ENCODE assay signal across 8 cellular contexts in the genomic region with DNA sequence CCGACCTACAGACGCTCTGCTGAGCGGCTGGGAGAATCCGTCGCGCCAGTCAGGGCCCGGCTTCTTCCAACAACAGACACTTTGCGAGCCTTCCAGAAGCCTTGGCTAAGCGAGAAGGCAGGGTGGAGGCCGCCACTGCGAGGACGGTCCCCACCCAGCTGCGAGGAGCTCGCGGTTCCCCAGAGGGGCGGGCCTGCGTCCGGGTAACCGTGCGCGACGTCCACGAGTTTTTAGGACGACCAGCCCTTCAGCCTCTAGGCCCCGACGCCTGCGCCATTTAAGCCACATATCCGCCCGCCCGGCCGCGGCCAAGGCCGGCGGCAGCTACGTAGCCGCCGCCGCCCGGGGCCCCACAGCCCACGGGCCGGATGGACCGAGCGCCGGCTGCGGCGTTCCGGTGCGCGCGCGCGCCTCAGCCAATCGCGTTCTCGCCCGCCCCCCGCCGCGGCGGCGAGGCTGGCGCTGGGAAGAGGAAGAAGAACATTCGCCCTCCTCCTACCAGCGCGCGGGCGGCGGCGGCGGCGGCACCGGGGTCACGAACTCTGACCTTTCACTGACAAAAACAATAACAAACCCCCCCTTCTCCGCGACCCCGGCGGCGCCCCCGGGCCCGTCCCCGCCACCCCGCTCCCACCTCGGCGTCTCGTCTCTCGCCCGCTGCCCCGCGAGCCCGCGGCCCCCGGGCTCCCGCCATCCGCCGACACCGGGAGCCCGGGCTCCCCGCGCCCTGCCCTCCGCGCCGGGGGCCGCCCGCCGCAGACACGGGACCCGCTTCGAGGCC. TPM values are rescaled to one million over a fixed set of nuclear protein-coding genes. Genes with fewer than 3 reads are reported as not detected.
A peak's percentile ranks its signal among the peaks of the same experiment; 100 is the strongest.
DNase-seq lines count a peak whose midpoint lies in the region; ATAC-seq, FAIRE-seq and TF ChIP-seq lines count a peak whose summit lies in the region.

A gene (plus strand): TSS at position 479 of the 781 bp plus-strand sequence. CDS start 56,332 bp downstream, outside the sequence.

- POLR2A ChIA-PET in HepG2 (lab: Yijun Ruan, JAX), result interaction anchor here (1.5 kb wide), 1 partner anchor 296 kb away, joined by 8 read pairs; a partner anchor contains a TSS

- peak within 1 kb of the TSS; percentile 94 for H3K9ac ChIP-seq in HepG2 (ENCODE audit: insufficient read depth, low read depth, low read length)

- peaks cover 58% of the 10 kb centered on the region for H3K4me1 ChIP-seq in HepG2 (ENCODE audit: insufficient read depth, low read length)

- H2AFZ ChIP-seq in HepG2 (ENCODE audit: low read length), result no peak within 1 kb of the TSS

- in situ Hi-C loops in HepG2 (cut with HindIII; ENCODE audit: extremely low pct_ligation_motif_present, low pct_unique_long_range_greater_than_20kb), result no loop called here

- no TSS peak for BruUV-seq in HepG2 (replicated peaks; lab: Mats Ljungman, UMichigan)

- no peaks in the 10 kb centered on the region for H3K27me3 ChIP-seq in HepG2 (ENCODE audit: control insufficient read depth in 1 of 2, insufficient read depth in 2 of 2, low read length in 2 of 2)

- peak within 1 kb of the TSS; percentile 77 for H3K4me2 ChIP-seq in HepG2 (ENCODE audit: low read depth, low read length)

- ATAC-seq in HG03354 (IDR thresholded peaks at IDR 0.05; ENCODE audit: poor library complexity, severe bottlenecking, unreplicated experiment) (peak; percentile 53), HepG2 (peak; percentile 76)

- H3K79me2 ChIP-seq in HepG2 (ENCODE audit: insufficient read depth, low read length), result peaks cover 58% of the 10 kb centered on the region

- no peak for TF ChIP-seq CTCF in AG10803 (conservative IDR thresholded peaks at IDR 0.05; ENCODE audit: low read length)
- TF ChIP-seq CTCF in HepG2 (CRISPR knock-in tag; IDR thresholded peaks at IDR 0.05), result no peak

- peak within 1 kb of the TSS; percentile 100 for H3K27ac Mint-ChIP-seq in dendritic cell treated with granulocyte-macrophage colony-stimulating factor and Interleukin-4, amounts not matched to agents 40 ng/mL and 50 ng/mL, for 4 days

- peaks cover 61% of the 10 kb centered on the region for H3K36me3 Mint-ChIP-seq in dendritic cell treated with granulocyte-macrophage colony-stimulating factor and Interleukin-4, amounts not matched to agents 40 ng/mL and 50 ng/mL, for 4 days (ENCODE audit: low read depth)

- TF ChIP-seq EP300 in HepG2 (IDR thresholded peaks at IDR 0.05; ENCODE audit: low read depth in 2 of 2, low read length in 2 of 2), result no peak
- no peak for TF ChIP-seq EP300 in HepG2 (CRISPR knock-in tag; IDR thresholded peaks at IDR 0.05; ENCODE audit: borderline replicate concordance)

- H3K27me3 Mint-ChIP-seq in dendritic cell treated with granulocyte-macrophage colony-stimulating factor and Interleukin-4, amounts not matched to agents 40 ng/mL and 50 ng/mL, for 4 days, result no peaks in the 10 kb centered on the region

- 0% methylated on average over 1 of the region's 108 CpGs for WGBS in HepG2 (ENCODE audit: low lambda C conversion rate)

- H3K27ac ChIP-seq in HepG2 (ENCODE audit: extremely low read length, insufficient read depth, low read length), result peak within 1 kb of the TSS; percentile 91

- CTCF ChIA-PET in HepG2 (lab: Yijun Ruan, JAX; ENCODE audit: low intra/inter-chr PET ratio, low total read pairs), result no interaction called here

- FAIRE-seq in HepG2 (lab: Jason Lieb, UNC), result no peak

- peaks cover 4 to 28% of the 10 kb centered on the region in 2 experiments; a peak in 4 of 5 replicates for H3K36me3 ChIP-seq in HepG2 (replicated peaks in 1 of 2; ENCODE audit: control insufficient read depth in 1 of 2, insufficient read depth in 2 of 2, low read length in 2 of 2)

- H3K9me3 Mint-ChIP-seq in dendritic cell treated with granulocyte-macrophage colony-stimulating factor and Interleukin-4, amounts not matched to agents 40 ng/mL and 50 ng/mL, for 4 days, result no peaks in the 10 kb centered on the region

- peak; percentile 75 for DNase-seq in AG10803 (ENCODE audit: low read depth)
- peak; percentile 86 for DNase-seq in NCI-H748 (lab: John Stamatoyannopoulos, UW; ENCODE audit: unreplicated experiment)
- peak; percentile 89 for DNase-seq in activated CD4-positive, alpha-beta T cell treated with anti-CD3 and anti-CD28 coated beads, Interleukin-2, amount 50 U/mL, for 1 hour
- peak; percentile 68 for DNase-seq in HepG2 (ENCODE audit: low spot score)
- DNase-seq in stimulated activated CD4-positive, alpha-beta T cell treated with anti-CD3 and anti-CD28 coated beads, Interleukin-2, amount 100 ng/mL, for 48 hours, result peak; percentile 78 to 82

- H4K20me1 ChIP-seq in HepG2 (ENCODE audit: insufficient read depth, low read length), result peaks cover 9% of the 10 kb centered on the region

- H3K4me3 ChIP-seq in AG10803 (ENCODE audit: low read length) (peak within 1 kb of the TSS; percentile 90), HepG2 (replicated peaks in 1 of 3; ENCODE audit: insufficient read depth in 1 of 3, low read depth in 2 of 3, low read length in 3 of 3) (peak within 1 kb of the TSS; percentile 79 to 97 (median 95))

- no peaks in the 10 kb centered on the region for H3K9me3 ChIP-seq in HepG2 (ENCODE audit: low read length)

- intact Hi-C loops in dendritic cell treated with granulocyte-macrophage colony-stimulating factor and Interleukin-4, amounts not matched to agents 40 ng/mL and 50 ng/mL, for 4 days (cut with micrococcal nuclease), result loop anchor here (5.0 kb wide), 2 partner anchors 260 to 825 kb away; a partner anchor contains a TSS
- intact Hi-C loops in HepG2 (cut with micrococcal nuclease; ENCODE audit: unreplicated experiment), result loop anchor here (10.0 kb wide), 1 partner anchor 258 kb away; a partner anchor contains a TSS

- peak; percentile 40; the same call in 1 of the 2 replicates for TF ChIP-seq RAD21 in HepG2 (CRISPR knock-in tag; IDR thresholded peaks at IDR 0.05)

- peaks cover 35% of the 10 kb centered on the region for H3K4me1 Mint-ChIP-seq in dendritic cell treated with granulocyte-macrophage colony-stimulating factor and Interleukin-4, amounts not matched to agents 40 ng/mL and 50 ng/mL, for 4 days (ENCODE audit: low read depth)

- peak within 1 kb of the TSS; percentile 100 for H3K4me3 Mint-ChIP-seq in dendritic cell treated with granulocyte-macrophage colony-stimulating factor and Interleukin-4, amounts not matched to agents 40 ng/mL and 50 ng/mL, for 4 days

- TF ChIP-seq POLR2A in GM19099 (IDR thresholded peaks at IDR 0.05; ENCODE audit: extremely low read depth, insufficient read length, low read depth) (peak; percentile 92), HepG2 (IDR thresholded peaks at IDR 0.05; ENCODE audit: insufficient read depth in 1 of 2, low read depth in 2 of 2, low read length in 2 of 2) (peak; percentile 64 to 80)

TF ChIP-seq in HepG2, 621 proteins besides CTCF, POLR2A, EP300 and RAD21 (continues in another document):
- TF ChIP-seq, protein P1, sequence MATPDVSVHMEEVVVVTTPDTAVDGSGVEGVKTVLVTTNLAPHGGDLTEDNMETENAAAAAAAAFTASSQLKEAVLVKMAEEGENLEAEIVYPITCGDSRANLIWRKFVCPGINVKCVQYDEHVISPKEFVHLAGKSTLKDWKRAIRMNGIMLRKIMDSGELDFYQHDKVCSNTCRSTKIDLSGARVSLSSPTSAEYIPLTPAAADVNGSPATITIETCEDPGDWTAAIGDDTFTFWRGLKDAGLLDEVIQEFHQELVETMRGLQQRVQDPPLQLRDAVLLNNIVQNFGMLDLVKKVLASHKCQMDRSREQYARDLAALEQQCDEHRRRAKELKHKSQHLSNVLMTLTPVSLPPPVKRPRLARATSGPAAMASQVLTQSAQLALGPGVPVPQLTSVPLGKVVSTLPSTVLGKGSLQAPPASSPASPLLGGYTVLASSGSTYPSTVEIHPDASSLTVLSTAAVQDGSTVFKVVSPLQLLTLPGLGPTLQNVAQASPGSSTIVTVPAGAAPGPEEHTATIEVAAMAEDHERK (CRISPR knock-in tag; IDR thresholded peaks at IDR 0.05; ENCODE audit: low read depth), result no peak
- TF ChIP-seq, protein P2, sequence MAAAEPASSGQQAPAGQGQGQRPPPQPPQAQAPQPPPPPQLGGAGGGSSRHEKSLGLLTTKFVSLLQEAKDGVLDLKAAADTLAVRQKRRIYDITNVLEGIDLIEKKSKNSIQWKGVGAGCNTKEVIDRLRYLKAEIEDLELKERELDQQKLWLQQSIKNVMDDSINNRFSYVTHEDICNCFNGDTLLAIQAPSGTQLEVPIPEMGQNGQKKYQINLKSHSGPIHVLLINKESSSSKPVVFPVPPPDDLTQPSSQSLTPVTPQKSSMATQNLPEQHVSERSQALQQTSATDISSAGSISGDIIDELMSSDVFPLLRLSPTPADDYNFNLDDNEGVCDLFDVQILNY (CRISPR knock-in tag; conservative IDR thresholded peaks at IDR 0.05), result no peak
- TF ChIP-seq CENPT (CRISPR knock-in tag; IDR thresholded peaks at IDR 0.05; ENCODE audit: low read depth), result no peak
- no peak for TF ChIP-seq ZNF333 (CRISPR knock-in tag; IDR thresholded peaks at IDR 0.05; ENCODE audit: borderline replicate concordance)
- TF ChIP-seq ONECUT2 (CRISPR knock-in tag; IDR thresholded peaks at IDR 0.05), result no peak
- TF ChIP-seq ZNF260 (CRISPR knock-in tag; IDR thresholded peaks at IDR 0.05; ENCODE audit: borderline replicate concordance, low read depth), result no peak
- TF ChIP-seq KAT7 (CRISPR knock-in tag; IDR thresholded peaks at IDR 0.05; ENCODE audit: borderline replicate concordance), result peak; percentile 43; the same call in 1 of the 2 replicates

RNA-seq across cellular contexts. Expression of the gene that starts here (rescaled TPM):
- 7.8 and 12.0 TPM in 2 replicates for total RNA-seq in HepG2 (2016; rRNA removed; fragmentation: Illumina TruSeq; extraction: Trizol)
- 4.0 TPM in 2 replicates for total RNA-seq in HepG2 (2016; cell fraction: cytosol; rRNA removed; fragmentation: Illumina TruSeq; extraction: Trizol; ENCODE audit: low read depth)
- total RNA-seq in HepG2 (2016; cell fraction: insoluble cytoplasmic fraction; rRNA removed; fragmentation: Illumina TruSeq; extraction: Trizol), result 8.6 and 9.6 TPM in 2 replicates
- total RNA-seq in HepG2 (2016; cell fraction: membrane; rRNA removed; fragmentation: Illumina TruSeq; extraction: Trizol), result 5.8 and 7.0 TPM in 2 replicates
- total RNA-seq in HepG2 (2016; cell fraction: nucleus; rRNA removed; fragmentation: Illumina TruSeq; extraction: Trizol), result 17.6 and 20.8 TPM in 2 replicates
- 11.8 and 14.3 TPM in 2 replicates for polyA plus RNA-seq in HepG2 (2011; rRNA removed)
- 3.7 and 4.7 TPM in 2 replicates for polyA plus RNA-seq in HepG2 (2011; cell fraction: cytosol; rRNA removed)
- 51.2 and 54.4 TPM in 2 replicates for polyA plus RNA-seq in HepG2 (2011; cell fraction: nucleus; rRNA removed)
- polyA plus RNA-seq in HepG2 (2012), result 18.1 and 20.7 TPM in 2 replicates
- 0.92 and 1.2 TPM in 2 replicates for polyA plus RNA-seq in HepG2 (2016; cell fraction: cytosol; fragmentation: Illumina TruSeq; extraction: Trizol; ENCODE audit: low read depth)
- polyA plus RNA-seq in HepG2 (2016; cell fraction: insoluble cytoplasmic fraction; fragmentation: Illumina TruSeq; extraction: Trizol; ENCODE audit: low read depth), result 6.2 and 7.4 TPM in 2 replicates
- polyA plus RNA-seq in HepG2 (2016; cell fraction: membrane; fragmentation: Illumina TruSeq; extraction: Trizol; ENCODE audit: low read depth), result 1.4 and 2.0 TPM in 2 replicates
- polyA plus RNA-seq in HepG2 (2016; cell fraction: nucleus; fragmentation: Illumina TruSeq; extraction: Trizol; ENCODE audit: insufficient read depth, low read depth), result 20.7 and 24.9 TPM in 2 replicates
- polyA minus RNA-seq in HepG2 (2011; rRNA and poly(A)+ RNA removed; ENCODE audit: low replicate concordance), result 24.4 and 39.8 TPM in 2 replicates
- polyA minus RNA-seq in HepG2 (2011; cell fraction: cytosol; rRNA and poly(A)+ RNA removed), result 11.5 and 11.7 TPM in 2 replicates
- 49.7 and 51.8 TPM in 2 replicates for polyA minus RNA-seq in HepG2 (2011; cell fraction: nucleus; rRNA and poly(A)+ RNA removed)

Comparison
In these comparisons a context has a peak if more than half of its experiments do, and no peak if none do; other contexts are left out.
1. Peak in every context shown above with its lines: DNase-seq, ATAC-seq, H3K4me3 ChIP-seq and H3K27ac ChIP-seq.